ENCODE assay signal across 1 cellular context in genomic region chr13:114166381-114167131, GRCh38.
TF ChIP-seq lines count a peak whose summit lies in the region.

No MANE protein-coding gene starts in this region.

TF ChIP-seq in endothelial cell of umbilical vein, 7 proteins besides CTCF, POLR2A, EP300 and RAD21:
- no peak for TF ChIP-seq MAX (IDR thresholded peaks at IDR 0.05; ENCODE audit: insufficient read depth, insufficient read length)
- no peak for TF ChIP-seq MYC (IDR thresholded peaks at IDR 0.05; ENCODE audit: low read depth, low read length)
- TF ChIP-seq GATA2 (IDR thresholded peaks at IDR 0.05; ENCODE audit: insufficient read depth, insufficient read length, low read depth, low read length) = no peak
- no peak for TF ChIP-seq JUN (IDR thresholded peaks at IDR 0.05; ENCODE audit: borderline replicate concordance, insufficient read depth, insufficient read length, low read depth)
- no peak for TF ChIP-seq POLR2AphosphoS5 (IDR thresholded peaks at IDR 0.05; ENCODE audit: insufficient read depth, low read depth, low read length)
- TF ChIP-seq EZH2 (IDR thresholded peaks at IDR 0.05; ENCODE audit: borderline replicate concordance, low read depth, low read length, severe bottlenecking) = no peak
- no peak for TF ChIP-seq FOS (IDR thresholded peaks at IDR 0.05; ENCODE audit: borderline replicate concordance, insufficient read depth, low read length)
